Comparison of ENCODE assay signal across 22 cellular contexts in genomic region chr19:29634731-29635130, GRCh38. TPM values are rescaled to one million over a fixed set of nuclear protein-coding genes. Genes with fewer than 3 reads are reported as not detected.
"Had no signal": no experiment of that assay in that cellular context is flagged by ENCODE, and none has a peak within 500 bp of the region (broad histone marks: within the 10 kb centered on the region; RNA-seq: fewer than 3 reads in every experiment).

No MANE protein-coding gene starts in this region.

- H3K79me2 ChIP-seq: parathyroid adenoma had no signal

- H3K4me1 ChIP-seq: gastrocnemius medialis, left lung, parathyroid adenoma, sigmoid colon, testis, tibial artery, upper lobe of left lung, uterus had no signal

- H3K27me3 ChIP-seq: dorsolateral prefrontal cortex, gastrocnemius medialis, left lung, sigmoid colon, testis, upper lobe of left lung, uterus had no signal

- ATAC-seq: left lung; natural killer cell; stimulated activated memory B cell treated with anti-CD40 and anti-IgM and Interleukin-4, amounts not matched to agents 10 μg/mL and 1 μg/mL and 100 μg/mL, for 72 hours; stimulated activated naive CD8-positive, alpha-beta T cell treated with anti-CD3 and anti-CD28 coated beads, Interleukin-15, Interleukin-2, amounts not matched to agents 100 U/mL and 50 U/mL, for 24 hours had no signal

- DNase-seq: cerebellar nuclear complex; dorsolateral prefrontal cortex; effector CD4-positive, alpha-beta T cell; foreskin fibroblast; gastrocnemius medialis; head of caudate nucleus; kidney; left lung; natural killer cell; sigmoid colon; stimulated activated CD4-positive, alpha-beta T cell treated with anti-CD3 and anti-CD28 coated beads, Interleukin-4, amount 100 ng/mL, for 4 hours; stimulated activated naive CD8-positive, alpha-beta T cell treated with anti-CD3 and anti-CD28 coated beads, Interleukin-15, Interleukin-2, amounts not matched to agents 100 U/mL and 50 U/mL, for 24 hours; substantia nigra; testis; tibial artery; upper lobe of left lung; uterus had no signal

- H3K36me3 ChIP-seq: gastrocnemius medialis, left lung, sigmoid colon, tibial artery, upper lobe of left lung, uterus had no signal

- H3K27ac ChIP-seq: dorsolateral prefrontal cortex, gastrocnemius medialis, left lung, parathyroid adenoma, sigmoid colon, testis, tibial artery, upper lobe of left lung, uterus had no signal

- H2AFZ ChIP-seq: parathyroid adenoma had no signal

- H3K4me3 ChIP-seq: dorsolateral prefrontal cortex, gastrocnemius medialis, left lung, lung, sigmoid colon, testis, tibial artery, upper lobe of left lung, uterus had no signal

- H3K9ac ChIP-seq: parathyroid adenoma had no signal

- H3K9me3 ChIP-seq: gastrocnemius medialis, left lung, sigmoid colon, testis, tibial artery, upper lobe of left lung, uterus had no signal

- FAIRE-seq: colon, kidney had no signal

RNA-seq across cellular contexts. Expression of gene PLEKHF1, which starts 30.5 kb away (rescaled TPM):
- polyA plus RNA-seq: neural cell had no signal
